ENCODE assay signal across 1 cellular context in genomic region chr1:39445573-39445972, GRCh38.
TF ChIP-seq lines count a peak whose summit lies in the region.

No MANE protein-coding gene starts in this region.

TF ChIP-seq in HEK293, 187 proteins besides CTCF, POLR2A, EP300 and RAD21 (continued from another document):
- TF ChIP-seq PRDM4 (tag by site-specific recombination; IDR thresholded peaks at IDR 0.05) (no peak), SCRT2 (tag by site-specific recombination; IDR thresholded peaks at IDR 0.05) (no peak)
- TF ChIP-seq, protein P1, sequence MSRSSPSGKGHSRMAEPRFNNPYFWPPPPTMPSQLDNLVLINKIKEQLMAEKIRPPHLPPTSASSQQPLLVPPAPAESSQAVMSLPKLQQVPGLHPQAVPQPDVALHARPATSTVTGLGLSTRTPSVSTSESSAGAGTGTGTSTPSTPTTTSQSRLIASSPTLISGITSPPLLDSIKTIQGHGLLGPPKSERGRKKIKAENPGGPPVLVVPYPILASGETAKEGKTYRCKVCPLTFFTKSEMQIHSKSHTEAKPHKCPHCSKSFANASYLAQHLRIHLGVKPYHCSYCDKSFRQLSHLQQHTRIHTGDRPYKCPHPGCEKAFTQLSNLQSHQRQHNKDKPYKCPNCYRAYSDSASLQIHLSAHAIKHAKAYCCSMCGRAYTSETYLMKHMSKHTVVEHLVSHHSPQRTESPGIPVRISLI (tag by site-specific recombination; IDR thresholded peaks at IDR 0.05) = no peak
TF ChIP-seq in HEK293: peak in this region for 1.
